1 cellular context compared by ENCODE assay signal in the genomic region with DNA sequence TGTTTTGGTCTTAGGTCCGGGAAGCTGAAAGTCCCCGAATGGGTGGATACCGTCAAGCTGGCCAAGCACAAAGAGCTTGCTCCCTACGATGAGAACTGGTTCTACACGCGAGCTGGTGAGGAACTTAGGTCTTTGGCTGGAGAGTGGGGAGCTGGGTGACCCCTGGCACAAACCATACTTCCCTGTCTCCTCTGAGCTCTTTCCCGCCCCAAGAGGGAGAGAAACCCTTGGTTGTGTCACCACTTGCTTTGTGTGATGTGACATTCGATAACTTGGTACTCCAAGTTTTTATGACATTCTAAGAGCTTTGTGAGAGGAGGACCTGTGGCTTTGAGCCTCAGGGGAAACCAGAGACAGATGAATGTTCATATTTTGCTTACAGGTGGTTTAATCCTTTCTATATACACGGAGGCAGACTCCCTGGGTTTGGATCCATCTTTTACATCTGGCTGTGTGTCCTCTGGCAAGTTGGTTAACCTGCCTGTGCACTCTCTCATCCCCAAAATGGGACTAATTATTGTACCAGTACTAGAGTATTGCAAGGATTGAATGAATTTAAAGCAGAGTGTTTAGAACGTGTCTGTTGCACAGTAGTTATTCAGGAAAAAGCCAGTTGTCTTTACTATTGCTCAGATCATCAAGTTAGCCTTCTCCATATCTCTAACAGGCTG.
TF ChIP-seq lines count a peak whose summit lies in the region.

No MANE protein-coding gene starts in this region.

TF ChIP-seq in GM23338, 12 proteins besides CTCF, POLR2A, EP300 and RAD21 (continued from another document):
- TF ChIP-seq, protein P1, sequence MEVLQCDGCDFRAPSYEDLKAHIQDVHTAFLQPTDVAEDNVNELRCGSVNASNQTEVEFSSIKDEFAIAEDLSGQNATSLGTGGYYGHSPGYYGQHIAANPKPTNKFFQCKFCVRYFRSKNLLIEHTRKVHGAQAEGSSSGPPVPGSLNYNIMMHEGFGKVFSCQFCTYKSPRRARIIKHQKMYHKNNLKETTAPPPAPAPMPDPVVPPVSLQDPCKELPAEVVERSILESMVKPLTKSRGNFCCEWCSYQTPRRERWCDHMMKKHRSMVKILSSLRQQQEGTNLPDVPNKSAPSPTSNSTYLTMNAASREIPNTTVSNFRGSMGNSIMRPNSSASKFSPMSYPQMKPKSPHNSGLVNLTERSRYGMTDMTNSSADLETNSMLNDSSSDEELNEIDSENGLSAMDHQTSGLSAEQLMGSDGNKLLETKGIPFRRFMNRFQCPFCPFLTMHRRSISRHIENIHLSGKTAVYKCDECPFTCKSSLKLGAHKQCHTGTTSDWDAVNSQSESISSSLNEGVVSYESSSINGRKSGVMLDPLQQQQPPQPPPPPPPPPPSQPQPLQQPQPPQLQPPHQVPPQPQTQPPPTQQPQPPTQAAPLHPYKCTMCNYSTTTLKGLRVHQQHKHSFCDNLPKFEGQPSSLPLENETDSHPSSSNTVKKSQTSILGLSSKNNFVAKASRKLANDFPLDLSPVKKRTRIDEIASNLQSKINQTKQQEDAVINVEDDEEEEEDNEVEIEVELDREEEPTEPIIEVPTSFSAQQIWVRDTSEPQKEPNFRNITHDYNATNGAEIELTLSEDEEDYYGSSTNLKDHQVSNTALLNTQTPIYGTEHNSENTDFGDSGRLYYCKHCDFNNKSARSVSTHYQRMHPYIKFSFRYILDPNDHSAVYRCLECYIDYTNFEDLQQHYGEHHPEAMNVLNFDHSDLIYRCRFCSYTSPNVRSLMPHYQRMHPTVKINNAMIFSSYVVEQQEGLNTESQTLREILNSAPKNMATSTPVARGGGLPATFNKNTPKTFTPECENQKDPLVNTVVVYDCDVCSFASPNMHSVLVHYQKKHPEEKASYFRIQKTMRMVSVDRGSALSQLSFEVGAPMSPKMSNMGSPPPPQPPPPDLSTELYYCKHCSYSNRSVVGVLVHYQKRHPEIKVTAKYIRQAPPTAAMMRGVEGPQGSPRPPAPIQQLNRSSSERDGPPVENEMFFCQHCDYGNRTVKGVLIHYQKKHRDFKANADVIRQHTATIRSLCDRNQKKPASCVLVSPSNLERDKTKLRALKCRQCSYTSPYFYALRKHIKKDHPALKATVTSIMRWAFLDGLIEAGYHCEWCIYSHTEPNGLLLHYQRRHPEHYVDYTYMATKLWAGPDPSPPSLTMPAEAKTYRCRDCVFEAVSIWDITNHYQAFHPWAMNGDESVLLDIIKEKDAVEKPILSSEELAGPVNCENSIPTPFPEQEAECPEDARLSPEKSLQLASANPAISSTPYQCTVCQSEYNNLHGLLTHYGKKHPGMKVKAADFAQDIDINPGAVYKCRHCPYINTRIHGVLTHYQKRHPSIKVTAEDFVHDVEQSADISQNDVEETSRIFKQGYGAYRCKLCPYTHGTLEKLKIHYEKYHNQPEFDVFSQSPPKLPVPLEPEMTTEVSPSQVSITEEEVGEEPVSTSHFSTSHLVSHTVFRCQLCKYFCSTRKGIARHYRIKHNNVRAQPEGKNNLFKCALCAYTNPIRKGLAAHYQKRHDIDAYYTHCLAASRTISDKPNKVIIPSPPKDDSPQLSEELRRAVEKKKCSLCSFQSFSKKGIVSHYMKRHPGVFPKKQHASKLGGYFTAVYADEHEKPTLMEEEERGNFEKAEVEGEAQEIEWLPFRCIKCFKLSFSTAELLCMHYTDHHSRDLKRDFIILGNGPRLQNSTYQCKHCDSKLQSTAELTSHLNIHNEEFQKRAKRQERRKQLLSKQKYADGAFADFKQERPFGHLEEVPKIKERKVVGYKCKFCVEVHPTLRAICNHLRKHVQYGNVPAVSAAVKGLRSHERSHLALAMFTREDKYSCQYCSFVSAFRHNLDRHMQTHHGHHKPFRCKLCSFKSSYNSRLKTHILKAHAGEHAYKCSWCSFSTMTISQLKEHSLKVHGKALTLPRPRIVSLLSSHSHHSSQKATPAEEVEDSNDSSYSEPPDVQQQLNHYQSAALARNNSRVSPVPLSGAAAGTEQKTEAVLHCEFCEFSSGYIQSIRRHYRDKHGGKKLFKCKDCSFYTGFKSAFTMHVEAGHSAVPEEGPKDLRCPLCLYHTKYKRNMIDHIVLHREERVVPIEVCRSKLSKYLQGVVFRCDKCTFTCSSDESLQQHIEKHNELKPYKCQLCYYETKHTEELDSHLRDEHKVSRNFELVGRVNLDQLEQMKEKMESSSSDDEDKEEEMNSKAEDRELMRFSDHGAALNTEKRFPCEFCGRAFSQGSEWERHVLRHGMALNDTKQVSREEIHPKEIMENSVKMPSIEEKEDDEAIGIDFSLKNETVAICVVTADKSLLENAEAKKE (CRISPR knock-in tag; IDR thresholded peaks at IDR 0.05): no peak
- no peak for TF ChIP-seq JUNB (IDR thresholded peaks at IDR 0.05; ENCODE audit: unreplicated experiment)
- TF ChIP-seq, protein P2, sequence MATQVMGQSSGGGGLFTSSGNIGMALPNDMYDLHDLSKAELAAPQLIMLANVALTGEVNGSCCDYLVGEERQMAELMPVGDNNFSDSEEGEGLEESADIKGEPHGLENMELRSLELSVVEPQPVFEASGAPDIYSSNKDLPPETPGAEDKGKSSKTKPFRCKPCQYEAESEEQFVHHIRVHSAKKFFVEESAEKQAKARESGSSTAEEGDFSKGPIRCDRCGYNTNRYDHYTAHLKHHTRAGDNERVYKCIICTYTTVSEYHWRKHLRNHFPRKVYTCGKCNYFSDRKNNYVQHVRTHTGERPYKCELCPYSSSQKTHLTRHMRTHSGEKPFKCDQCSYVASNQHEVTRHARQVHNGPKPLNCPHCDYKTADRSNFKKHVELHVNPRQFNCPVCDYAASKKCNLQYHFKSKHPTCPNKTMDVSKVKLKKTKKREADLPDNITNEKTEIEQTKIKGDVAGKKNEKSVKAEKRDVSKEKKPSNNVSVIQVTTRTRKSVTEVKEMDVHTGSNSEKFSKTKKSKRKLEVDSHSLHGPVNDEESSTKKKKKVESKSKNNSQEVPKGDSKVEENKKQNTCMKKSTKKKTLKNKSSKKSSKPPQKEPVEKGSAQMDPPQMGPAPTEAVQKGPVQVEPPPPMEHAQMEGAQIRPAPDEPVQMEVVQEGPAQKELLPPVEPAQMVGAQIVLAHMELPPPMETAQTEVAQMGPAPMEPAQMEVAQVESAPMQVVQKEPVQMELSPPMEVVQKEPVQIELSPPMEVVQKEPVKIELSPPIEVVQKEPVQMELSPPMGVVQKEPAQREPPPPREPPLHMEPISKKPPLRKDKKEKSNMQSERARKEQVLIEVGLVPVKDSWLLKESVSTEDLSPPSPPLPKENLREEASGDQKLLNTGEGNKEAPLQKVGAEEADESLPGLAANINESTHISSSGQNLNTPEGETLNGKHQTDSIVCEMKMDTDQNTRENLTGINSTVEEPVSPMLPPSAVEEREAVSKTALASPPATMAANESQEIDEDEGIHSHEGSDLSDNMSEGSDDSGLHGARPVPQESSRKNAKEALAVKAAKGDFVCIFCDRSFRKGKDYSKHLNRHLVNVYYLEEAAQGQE (IDR thresholded peaks at IDR 0.05; ENCODE audit: unreplicated experiment): no peak
- no peak for TF ChIP-seq EZH2 (IDR thresholded peaks at IDR 0.05; ENCODE audit: low read depth, unreplicated experiment)
